In genomic region chr12:109098671-109099070, GRCh38 we compare ENCODE assay signal across 1 cellular context.
TF ChIP-seq lines count a peak whose summit lies in the region.

No MANE protein-coding gene starts in this region.

TF ChIP-seq in HEK293, 187 proteins besides CTCF, POLR2A, EP300 and RAD21 (continued from another document):
- TF ChIP-seq PRDM2 (tag by site-specific recombination; IDR thresholded peaks at IDR 0.05; ENCODE audit: borderline replicate concordance), result no peak
- TF ChIP-seq ZEB2 (tag by site-specific recombination; IDR thresholded peaks at IDR 0.05), result no peak
- no peak for TF ChIP-seq GLI2 (tag by site-specific recombination; IDR thresholded peaks at IDR 0.05; ENCODE audit: borderline replicate concordance, low read depth)
- no peak for TF ChIP-seq SP2 (tag by site-specific recombination; IDR thresholded peaks at IDR 0.05)
- no peak for TF ChIP-seq MEIS1 (CRISPR knock-in tag; IDR thresholded peaks at IDR 0.05; ENCODE audit: borderline replicate concordance)
- TF ChIP-seq ZNF292 (tag by site-specific recombination; IDR thresholded peaks at IDR 0.05; ENCODE audit: borderline replicate concordance, low read depth), result no peak
- no peak for TF ChIP-seq HOXA7 (CRISPR knock-in tag; IDR thresholded peaks at IDR 0.05; ENCODE audit: borderline replicate concordance)
- no peak for TF ChIP-seq ZNF148 (tag by site-specific recombination; IDR thresholded peaks at IDR 0.05; ENCODE audit: borderline replicate concordance)
